In the genomic region with DNA sequence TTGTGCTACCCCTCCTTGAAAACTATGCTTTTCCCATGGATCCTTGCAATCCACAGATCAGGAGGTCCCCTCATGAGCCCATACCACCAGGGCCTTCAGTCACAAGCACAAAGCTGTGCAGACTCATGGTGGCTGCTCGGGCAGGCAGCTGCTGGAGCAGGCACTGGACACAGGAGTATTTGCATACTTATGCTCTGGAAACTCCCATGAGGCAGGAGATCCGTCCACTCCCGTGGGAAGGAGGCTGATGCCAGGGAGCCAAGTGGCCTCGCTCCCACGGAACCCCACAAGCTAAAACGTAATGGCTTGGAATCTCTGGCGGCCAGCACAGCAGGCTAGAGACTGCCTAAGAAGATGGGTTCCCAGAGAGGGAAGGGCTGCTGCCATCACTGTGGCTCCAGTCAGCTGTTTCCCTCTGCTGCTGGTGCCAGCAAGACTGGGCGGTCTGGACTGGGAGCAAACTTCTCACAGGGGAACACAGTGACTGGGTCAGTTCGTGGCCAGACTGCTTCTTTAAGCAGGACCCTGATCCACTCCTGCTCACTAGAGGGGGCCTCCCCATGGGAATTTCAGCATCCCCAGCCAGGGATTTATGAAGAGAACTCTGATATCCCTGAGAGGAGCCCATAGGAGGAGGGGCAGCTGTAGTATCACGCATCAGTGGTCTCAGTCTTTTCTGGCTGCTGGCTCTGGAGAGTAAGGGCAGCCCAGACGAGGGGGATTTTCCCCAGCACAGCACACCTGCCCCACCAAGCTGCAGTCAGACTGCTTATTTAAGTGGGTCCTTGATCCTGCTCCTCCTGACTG, we compare ENCODE assay signal across 19 cellular contexts.
DNase-seq lines count a peak whose midpoint lies in the region; ATAC-seq and TF ChIP-seq lines count a peak whose summit lies in the region.
"Had no signal": no experiment of that assay in that cellular context is flagged by ENCODE, and none has a peak within 500 bp of the region (broad histone marks: within the 10 kb centered on the region; RNA-seq: fewer than 3 reads in every experiment).

No MANE protein-coding gene starts in this region.

- TF ChIP-seq CTCF in body of pancreas (IDR thresholded peaks at IDR 0.05): no peak
- TF ChIP-seq CTCF in nephron progenitor cell (IDR thresholded peaks at IDR 0.05): no peak

- no peaks in the 10 kb centered on the region for H3K27me3 ChIP-seq in body of pancreas
- H3K27me3 ChIP-seq: SJSA1 had no signal

- ATAC-seq in left cardiac atrium (no peak), body of pancreas (peak; percentile 52), HG02623 (IDR thresholded peaks at IDR 0.05; ENCODE audit: unreplicated experiment) (no peak), GM19455 (IDR thresholded peaks at IDR 0.05; ENCODE audit: unreplicated experiment) (no peak)
- ATAC-seq: GM23338 had no signal

- no peaks in the 10 kb centered on the region for H3K36me3 Mint-ChIP-seq in nephron progenitor cell (ENCODE audit: low read depth)

- peaks cover 5% of the 10 kb centered on the region for H3K4me1 Mint-ChIP-seq in nephron progenitor cell
- H3K4me1 Mint-ChIP-seq: GM23338 had no signal

- no peak for TF ChIP-seq POLR2A in body of pancreas (IDR thresholded peaks at IDR 0.05)

- H3K27ac Mint-ChIP-seq in nephron progenitor cell: no peak overlapping the region
- H3K27ac Mint-ChIP-seq: CD4-positive, alpha-beta T cell; GM23338 had no signal

- intact Hi-C loops in cardiac septum (cut with DNase I) (no loop called here), left cardiac atrium (cut with DNase I) (no loop called here), body of pancreas (cut with DNase I) (no loop called here)

- DNase-seq in cardiac septum (ENCODE audit: low spot score) (peak; percentile 74), left cardiac atrium (no peak), NCI-H526 (lab: John Stamatoyannopoulos, UW) (peak; percentile 41 to 65), body of pancreas (peak in 2 of 4 donors; percentile 12 to 15), nephron progenitor cell (peak; percentile 14), GM19240 (ENCODE audit: insufficient read length, low spot score) (no peak)
- DNase-seq: CD4-positive, alpha-beta T cell; COR-L47; DMS79; HCEC 1CT; KG1; NCI-H1092; NCI-H1436; NCI-H187 treated with DMSO at 0.1 percent for 48 hours; OCI-M1 had no signal

- peaks cover 5% of the 10 kb centered on the region for H3K4me1 ChIP-seq in body of pancreas
- H3K4me1 ChIP-seq: SJSA1 had no signal

- H3K4me3 ChIP-seq in body of pancreas: no peak overlapping the region
- H3K4me3 ChIP-seq: GM23338, SJSA1 had no signal

- no peak overlapping the region for H3K4me3 Mint-ChIP-seq in nephron progenitor cell
- H3K4me3 Mint-ChIP-seq: CD4-positive, alpha-beta T cell; GM23338 had no signal

- H3K27me3 Mint-ChIP-seq in nephron progenitor cell (ENCODE audit: low read depth, poor library complexity): peaks cover 3% of the 10 kb centered on the region
- H3K27me3 Mint-ChIP-seq: CD4-positive, alpha-beta T cell had no signal

- no peak overlapping the region for H3K27ac ChIP-seq in body of pancreas
- H3K27ac ChIP-seq: SJSA1 had no signal

- no peaks in the 10 kb centered on the region for H3K9me3 Mint-ChIP-seq in nephron progenitor cell
- H3K9me3 Mint-ChIP-seq: GM23338 had no signal

- WGBS in body of pancreas, 2 donors: 63 to 65% methylated on average over 5 to 11 of the region's 11 CpGs

- no peaks in the 10 kb centered on the region for H3K36me3 ChIP-seq in body of pancreas (replicated peaks in 1 of 2; ENCODE audit: insufficient read depth in 1 of 2, low read depth in 2 of 2)
- H3K36me3 ChIP-seq: SJSA1 had no signal

- no peaks in the 10 kb centered on the region for H3K9me3 ChIP-seq in body of pancreas
- H3K9me3 ChIP-seq: SJSA1 had no signal

Comparison
In these comparisons a context has a peak if more than half of its experiments do, and no peak if none do; other contexts are left out.
1. DNase-seq: peak in cardiac septum (single experiment), NCI-H526 (2 of 2) and nephron progenitor cell (single experiment); none in left cardiac atrium (single experiment) and GM19240 (single experiment).